28 cellular contexts compared by ENCODE assay signal in the genomic region with DNA sequence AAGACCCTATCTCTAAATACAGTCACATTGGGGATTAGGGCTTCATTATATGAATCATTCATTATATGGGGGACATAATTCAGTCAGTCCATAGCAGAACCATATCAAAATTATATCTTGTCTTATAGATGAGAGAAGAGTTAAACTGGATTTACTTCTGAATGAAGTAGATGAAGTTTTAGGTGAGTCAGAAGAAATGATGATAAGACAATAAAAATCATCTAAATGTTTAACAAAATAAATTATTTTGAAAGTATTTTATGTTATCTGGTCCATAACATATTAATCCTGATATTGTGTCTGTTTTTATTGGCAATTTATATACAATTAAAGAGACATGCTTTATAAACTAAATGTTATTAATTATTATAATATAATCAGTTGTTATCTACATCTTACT.
"Had no signal": no experiment of that assay in that cellular context is flagged by ENCODE, and none has a peak within 500 bp of the region (broad histone marks: within the 10 kb centered on the region; RNA-seq: fewer than 3 reads in every experiment).

No MANE protein-coding gene starts in this region.

- H3K4me3 Mint-ChIP-seq: effector memory CD8-positive, alpha-beta T cell; endodermal cell; immature natural killer cell; mesothelial cell of epicardium; naive B cell had no signal

- H2AFZ ChIP-seq: hepatocyte had no signal

- H3K79me2 ChIP-seq: hepatocyte had no signal

- H3K9me3 Mint-ChIP-seq: effector memory CD8-positive, alpha-beta T cell had no signal

- H3K4me1 ChIP-seq: esophagus squamous epithelium, gastrocnemius medialis, heart left ventricle, left lung, lower lobe of right lung had no signal

- H3K36me3 Mint-ChIP-seq: immature natural killer cell, mesothelial cell of epicardium, naive B cell had no signal

- ATAC-seq: effector memory CD8-positive, alpha-beta T cell; esophagus mucosa; gastrocnemius medialis; heart left ventricle; left cardiac atrium; left lung; left ventricle myocardium superior; lower lobe of right lung; mucosa of descending colon had no signal

- H3K4me2 ChIP-seq: hepatocyte had no signal

- FAIRE-seq: colon, endometrium had no signal

- H3K4me3 ChIP-seq: coronary artery, dorsolateral prefrontal cortex, esophagus squamous epithelium, gastrocnemius medialis, heart left ventricle, hepatocyte, left lung, lower lobe of right lung, mucosa of descending colon had no signal

- H3K36me3 ChIP-seq: esophagus squamous epithelium, gastrocnemius medialis, heart left ventricle, left lung, lower lobe of right lung had no signal

- H3K9me3 ChIP-seq: esophagus squamous epithelium, gastrocnemius medialis, left lung, lower lobe of right lung, mucosa of descending colon had no signal

- H3K27ac Mint-ChIP-seq: effector memory CD8-positive, alpha-beta T cell; endodermal cell; immature natural killer cell; mesothelial cell of epicardium; naive B cell had no signal

- H3K27ac ChIP-seq: coronary artery, dorsolateral prefrontal cortex, epithelial cell of prostate, esophagus squamous epithelium, gastrocnemius medialis, heart left ventricle, hepatocyte, left lung, lower lobe of right lung had no signal

- H3K4me1 Mint-ChIP-seq: immature natural killer cell, mesothelial cell of epicardium, naive B cell had no signal

- H3K27me3 ChIP-seq: esophagus squamous epithelium, gastrocnemius medialis, hepatocyte had no signal

- DNase-seq: dermis blood vessel endothelial cell; dorsolateral prefrontal cortex; effector CD8-positive, alpha-beta T cell; effector memory CD8-positive, alpha-beta T cell; endodermal cell; erythroblast; esophagus squamous epithelium; foreskin fibroblast; foreskin melanocyte; gastrocnemius medialis; heart left ventricle; hypothalamus; immature natural killer cell; islet precursor cell; left cardiac atrium; left lung; left ventricle myocardium superior; lower lobe of right lung; mesenchymal stem cell; mucosa of descending colon; naive B cell had no signal
